In genomic region chr3:127167315-127168043, GRCh38 we compare ENCODE assay signal across 19 cellular contexts. TPM values are rescaled to one million over a fixed set of nuclear protein-coding genes. Genes with fewer than 3 reads are reported as not detected.
A peak's percentile ranks its signal among the peaks of the same experiment; 100 is the strongest.
DNase-seq lines count a peak whose midpoint lies in the region; ATAC-seq and TF ChIP-seq lines count a peak whose summit lies in the region.
"Had no signal": no experiment of that assay in that cellular context is flagged by ENCODE, and none has a peak within 500 bp of the region (broad histone marks: within the 10 kb centered on the region; RNA-seq: fewer than 3 reads in every experiment).

No MANE protein-coding gene starts in this region.

- ATAC-seq in activated CD8-positive, alpha-beta T cell treated with anti-CD3 and anti-CD28 coated beads for 36 hours, result no peak
- ATAC-seq in activated CD8-positive, alpha-beta T cell treated with anti-CD3 and anti-CD28 coated beads, Interleukin-2, amount 10 ng/mL, durations not matched to agents 7 days and 5 days, result no peak
- ATAC-seq in stimulated activated naive CD8-positive, alpha-beta T cell treated with anti-CD3 and anti-CD28 coated beads, Interleukin-15, Interleukin-2, amounts not matched to agents 100 U/mL and 50 U/mL, for 24 hours, result peak; percentile 16
- no peak for ATAC-seq in stimulated activated naive CD8-positive, alpha-beta T cell treated with anti-CD3 and anti-CD28 coated beads, Interleukin-15, amount 100 ng/mL, for 72 hours
- peak; percentile 81 for ATAC-seq in stimulated activated effector memory CD8-positive, alpha-beta T cell treated with anti-CD3 and anti-CD28 coated beads, Interleukin-12 subunit alpha, Interleukin-12 subunit beta, amount 100 ng/mL, for 72 hours
- ATAC-seq in sciatic nerve, result no peak
- ATAC-seq: A549, GM12878, HCT116 had no signal

- peak; percentile 13 for DNase-seq in activated CD8-positive, alpha-beta T cell treated with anti-CD3 and anti-CD28 coated beads for 36 hours
- no peak for DNase-seq in activated CD8-positive, alpha-beta T cell treated with anti-CD3 and anti-CD28 coated beads, Interleukin-2, amount 10 ng/mL, durations not matched to agents 7 days and 5 days
- DNase-seq in stimulated activated naive CD8-positive, alpha-beta T cell treated with anti-CD3 and anti-CD28 coated beads, Interleukin-15, Interleukin-2, amounts not matched to agents 100 U/mL and 50 U/mL, for 24 hours, result no peak
- DNase-seq in stimulated activated naive CD8-positive, alpha-beta T cell treated with anti-CD3 and anti-CD28 coated beads, Interleukin-15, amount 100 ng/mL, for 72 hours, result no peak
- peak; percentile 16 for DNase-seq in endodermal cell
- no peak for DNase-seq in stimulated activated effector memory CD8-positive, alpha-beta T cell treated with anti-CD3 and anti-CD28 coated beads, Interleukin-12 subunit alpha, Interleukin-12 subunit beta, amount 100 ng/mL, for 72 hours (ENCODE audit: low spot score in 2 of 2)
- no peak for DNase-seq in T-helper 2 cell
- no peak for DNase-seq in sciatic nerve (ENCODE audit: low spot score)
- DNase-seq: BE2C; CD4-positive, alpha-beta memory T cell; DMS79; GM23248 had no signal

- WGBS in endodermal cell (ENCODE audit: insufficient coverage in 1 of 2, insufficient read length in 1 of 2), 2 experiments, result 80 to 89% methylated on average over 5 to 9 of the region's 9 CpGs

- H3K27ac ChIP-seq in endodermal cell (ENCODE audit: low read depth, low read length), result no peak overlapping the region
- H3K27ac ChIP-seq: A549, C4-2B, GM23248 had no signal

- H3K9me3 Mint-ChIP-seq in activated CD8-positive, alpha-beta T cell treated with anti-CD3 and anti-CD28 coated beads for 36 hours, result no peaks in the 10 kb centered on the region
- no peaks in the 10 kb centered on the region for H3K9me3 Mint-ChIP-seq in activated CD8-positive, alpha-beta T cell treated with anti-CD3 and anti-CD28 coated beads, Interleukin-2, amount 10 ng/mL, durations not matched to agents 7 days and 5 days (ENCODE audit: insufficient read depth)
- no peaks in the 10 kb centered on the region for H3K9me3 Mint-ChIP-seq in stimulated activated naive CD8-positive, alpha-beta T cell treated with anti-CD3 and anti-CD28 coated beads, Interleukin-15, amount 100 ng/mL, for 72 hours
- no peaks in the 10 kb centered on the region for H3K9me3 Mint-ChIP-seq in endodermal cell
- H3K9me3 Mint-ChIP-seq in stimulated activated effector memory CD8-positive, alpha-beta T cell treated with anti-CD3 and anti-CD28 coated beads, Interleukin-12 subunit alpha, Interleukin-12 subunit beta, amount 100 ng/mL, for 72 hours, result no peaks in the 10 kb centered on the region

- no peaks in the 10 kb centered on the region for H3K36me3 ChIP-seq in endodermal cell (ENCODE audit: control insufficient read depth, insufficient read depth, low read length)
- H3K36me3 ChIP-seq: BE2C had no signal

- H3K4me3 Mint-ChIP-seq in activated CD8-positive, alpha-beta T cell treated with anti-CD3 and anti-CD28 coated beads for 36 hours, result no peak overlapping the region
- H3K4me3 Mint-ChIP-seq in activated CD8-positive, alpha-beta T cell treated with anti-CD3 and anti-CD28 coated beads, Interleukin-2, amount 10 ng/mL, durations not matched to agents 7 days and 5 days, result no peak overlapping the region
- H3K4me3 Mint-ChIP-seq in stimulated activated naive CD8-positive, alpha-beta T cell treated with anti-CD3 and anti-CD28 coated beads, Interleukin-15, amount 100 ng/mL, for 72 hours, result no peak overlapping the region
- no peak overlapping the region for H3K4me3 Mint-ChIP-seq in endodermal cell
- no peak overlapping the region for H3K4me3 Mint-ChIP-seq in stimulated activated effector memory CD8-positive, alpha-beta T cell treated with anti-CD3 and anti-CD28 coated beads, Interleukin-12 subunit alpha, Interleukin-12 subunit beta, amount 100 ng/mL, for 72 hours
- H3K4me3 Mint-ChIP-seq: CD4-positive, alpha-beta memory T cell had no signal

- POLR2A ChIA-PET in activated CD8-positive, alpha-beta T cell treated with anti-CD3 and anti-CD28 coated beads for 36 hours (lab: Charles Lee), result no interaction called here
- POLR2A ChIA-PET in activated CD8-positive, alpha-beta T cell treated with anti-CD3 and anti-CD28 coated beads, Interleukin-2, amount 10 ng/mL, durations not matched to agents 7 days and 5 days (lab: Charles Lee), result no interaction called here

- H3K36me3 Mint-ChIP-seq in activated CD8-positive, alpha-beta T cell treated with anti-CD3 and anti-CD28 coated beads for 36 hours (ENCODE audit: low read depth), result no peaks in the 10 kb centered on the region
- no peaks in the 10 kb centered on the region for H3K36me3 Mint-ChIP-seq in activated CD8-positive, alpha-beta T cell treated with anti-CD3 and anti-CD28 coated beads, Interleukin-2, amount 10 ng/mL, durations not matched to agents 7 days and 5 days (ENCODE audit: low read depth)
- no peaks in the 10 kb centered on the region for H3K36me3 Mint-ChIP-seq in endodermal cell (ENCODE audit: low read depth)
- no peaks in the 10 kb centered on the region for H3K36me3 Mint-ChIP-seq in stimulated activated effector memory CD8-positive, alpha-beta T cell treated with anti-CD3 and anti-CD28 coated beads, Interleukin-12 subunit alpha, Interleukin-12 subunit beta, amount 100 ng/mL, for 72 hours
- H3K36me3 Mint-ChIP-seq: CD4-positive, alpha-beta memory T cell had no signal

- intact Hi-C loops in activated CD8-positive, alpha-beta T cell treated with anti-CD3 and anti-CD28 coated beads for 36 hours (cut with micrococcal nuclease), result no loop called here
- intact Hi-C loops in sciatic nerve (cut with DNase I), result no loop called here

- no peak overlapping the region for H3K9ac ChIP-seq in endodermal cell (ENCODE audit: extremely low read depth, low read length, poor library complexity, severe bottlenecking)
- H3K9ac ChIP-seq: GM23248 had no signal

- H3K4me3 ChIP-seq in endodermal cell (ENCODE audit: low read length), result no peak overlapping the region
- H3K4me3 ChIP-seq: A549, GM12878, GM23248 had no signal

- H3K4me1 Mint-ChIP-seq in activated CD8-positive, alpha-beta T cell treated with anti-CD3 and anti-CD28 coated beads for 36 hours (ENCODE audit: low read depth), result no peaks in the 10 kb centered on the region
- no peaks in the 10 kb centered on the region for H3K4me1 Mint-ChIP-seq in activated CD8-positive, alpha-beta T cell treated with anti-CD3 and anti-CD28 coated beads, Interleukin-2, amount 10 ng/mL, durations not matched to agents 7 days and 5 days (ENCODE audit: low read depth)
- no peaks in the 10 kb centered on the region for H3K4me1 Mint-ChIP-seq in stimulated activated naive CD8-positive, alpha-beta T cell treated with anti-CD3 and anti-CD28 coated beads, Interleukin-15, amount 100 ng/mL, for 72 hours
- H3K4me1 Mint-ChIP-seq in endodermal cell, result peaks cover 2% of the 10 kb centered on the region
- no peaks in the 10 kb centered on the region for H3K4me1 Mint-ChIP-seq in stimulated activated effector memory CD8-positive, alpha-beta T cell treated with anti-CD3 and anti-CD28 coated beads, Interleukin-12 subunit alpha, Interleukin-12 subunit beta, amount 100 ng/mL, for 72 hours
- H3K4me1 Mint-ChIP-seq: CD4-positive, alpha-beta memory T cell had no signal

- peaks cover 12% of the 10 kb centered on the region for H3K27me3 Mint-ChIP-seq in activated CD8-positive, alpha-beta T cell treated with anti-CD3 and anti-CD28 coated beads for 36 hours
- no peaks in the 10 kb centered on the region for H3K27me3 Mint-ChIP-seq in activated CD8-positive, alpha-beta T cell treated with anti-CD3 and anti-CD28 coated beads, Interleukin-2, amount 10 ng/mL, durations not matched to agents 7 days and 5 days (ENCODE audit: low read depth)
- H3K27me3 Mint-ChIP-seq in stimulated activated naive CD8-positive, alpha-beta T cell treated with anti-CD3 and anti-CD28 coated beads, Interleukin-15, amount 100 ng/mL, for 72 hours, result peaks cover 47% of the 10 kb centered on the region
- peaks cover 5% of the 10 kb centered on the region for H3K27me3 Mint-ChIP-seq in endodermal cell (ENCODE audit: insufficient read depth)

- H3K9me3 ChIP-seq in endodermal cell (ENCODE audit: control insufficient read depth, low read length), result no peaks in the 10 kb centered on the region
- H3K9me3 ChIP-seq: A549, BE2C had no signal

- TF ChIP-seq CTCF in activated CD8-positive, alpha-beta T cell treated with anti-CD3 and anti-CD28 coated beads for 36 hours (IDR thresholded peaks at IDR 0.05), result no peak
- no peak for TF ChIP-seq CTCF in endodermal cell (conservative IDR thresholded peaks at IDR 0.05)

- H3K27ac Mint-ChIP-seq in activated CD8-positive, alpha-beta T cell treated with anti-CD3 and anti-CD28 coated beads for 36 hours, result no peak overlapping the region
- H3K27ac Mint-ChIP-seq in activated CD8-positive, alpha-beta T cell treated with anti-CD3 and anti-CD28 coated beads, Interleukin-2, amount 10 ng/mL, durations not matched to agents 7 days and 5 days, result no peak overlapping the region
- H3K27ac Mint-ChIP-seq in stimulated activated naive CD8-positive, alpha-beta T cell treated with anti-CD3 and anti-CD28 coated beads, Interleukin-15, amount 100 ng/mL, for 72 hours, result no peak overlapping the region
- no peak overlapping the region for H3K27ac Mint-ChIP-seq in endodermal cell
- H3K27ac Mint-ChIP-seq in stimulated activated effector memory CD8-positive, alpha-beta T cell treated with anti-CD3 and anti-CD28 coated beads, Interleukin-12 subunit alpha, Interleukin-12 subunit beta, amount 100 ng/mL, for 72 hours, result no peak overlapping the region
- H3K27ac Mint-ChIP-seq: CD4-positive, alpha-beta memory T cell had no signal

- no peaks in the 10 kb centered on the region for H3K4me1 ChIP-seq in endodermal cell (ENCODE audit: control insufficient read depth, insufficient read depth, low read length)
- H3K4me1 ChIP-seq: A549 had no signal

- CTCF ChIA-PET in activated CD8-positive, alpha-beta T cell treated with anti-CD3 and anti-CD28 coated beads for 36 hours (lab: Charles Lee), result no interaction called here
- CTCF ChIA-PET in activated CD8-positive, alpha-beta T cell treated with anti-CD3 and anti-CD28 coated beads, Interleukin-2, amount 10 ng/mL, durations not matched to agents 7 days and 5 days (lab: Charles Lee), result no interaction called here

- no peaks in the 10 kb centered on the region for H3K27me3 ChIP-seq in endodermal cell (ENCODE audit: control insufficient read depth, insufficient read depth, low read length, poor library complexity, severe bottlenecking)
- H3K27me3 ChIP-seq: BE2C had no signal

RNA-seq across cellular contexts. Expression of gene PRR23E, which starts 25.5 kb away (rescaled TPM):
- not detected for total RNA-seq in activated CD8-positive, alpha-beta T cell treated with anti-CD3 and anti-CD28 coated beads for 36 hours
- not detected for total RNA-seq in activated CD8-positive, alpha-beta T cell treated with anti-CD3 and anti-CD28 coated beads, Interleukin-2, amount 10 ng/mL, durations not matched to agents 7 days and 5 days
- total RNA-seq in endodermal cell (not detected), sciatic nerve (not detected)
- polyA plus RNA-seq in endodermal cell (2013, experiment 1 of 2), result not detected
- not detected for polyA plus RNA-seq in endodermal cell (2013, experiment 2 of 2)
- total RNA-seq: CD4-positive, alpha-beta memory T cell; G401; GM12878; GM23248; HT-29 had no signal
- polyA plus RNA-seq: A549; AG04450; CD4-positive, alpha-beta memory T cell; GM12878; GM23248 had no signal

Comparison
In these comparisons a context has a peak if more than half of its experiments do, and no peak if none do; other contexts are left out.
1. ATAC-seq: peak in stimulated activated naive CD8-positive, alpha-beta T cell treated with anti-CD3 and anti-CD28 coated beads, Interleukin-15, Interleukin-2, amounts not matched to agents 100 U/mL and 50 U/mL, for 24 hours (single experiment) and stimulated activated effector memory CD8-positive, alpha-beta T cell treated with anti-CD3 and anti-CD28 coated beads, Interleukin-12 subunit alpha, Interleukin-12 subunit beta, amount 100 ng/mL, for 72 hours (single experiment); none in activated CD8-positive, alpha-beta T cell treated with anti-CD3 and anti-CD28 coated beads for 36 hours (single experiment), activated CD8-positive, alpha-beta T cell treated with anti-CD3 and anti-CD28 coated beads, Interleukin-2, amount 10 ng/mL, durations not matched to agents 7 days and 5 days (single experiment), stimulated activated naive CD8-positive, alpha-beta T cell treated with anti-CD3 and anti-CD28 coated beads, Interleukin-15, amount 100 ng/mL, for 72 hours (single experiment) and sciatic nerve (single experiment).
2. DNase-seq: peak in activated CD8-positive, alpha-beta T cell treated with anti-CD3 and anti-CD28 coated beads for 36 hours (single experiment) and endodermal cell (single experiment); none in activated CD8-positive, alpha-beta T cell treated with anti-CD3 and anti-CD28 coated beads, Interleukin-2, amount 10 ng/mL, durations not matched to agents 7 days and 5 days (single experiment), stimulated activated naive CD8-positive, alpha-beta T cell treated with anti-CD3 and anti-CD28 coated beads, Interleukin-15, Interleukin-2, amounts not matched to agents 100 U/mL and 50 U/mL, for 24 hours (single experiment), stimulated activated naive CD8-positive, alpha-beta T cell treated with anti-CD3 and anti-CD28 coated beads, Interleukin-15, amount 100 ng/mL, for 72 hours (0 of 2), stimulated activated effector memory CD8-positive, alpha-beta T cell treated with anti-CD3 and anti-CD28 coated beads, Interleukin-12 subunit alpha, Interleukin-12 subunit beta, amount 100 ng/mL, for 72 hours (0 of 2), T-helper 2 cell (0 of 5) and sciatic nerve (single experiment).